10 cellular contexts compared by ENCODE assay signal in the genomic region with DNA sequence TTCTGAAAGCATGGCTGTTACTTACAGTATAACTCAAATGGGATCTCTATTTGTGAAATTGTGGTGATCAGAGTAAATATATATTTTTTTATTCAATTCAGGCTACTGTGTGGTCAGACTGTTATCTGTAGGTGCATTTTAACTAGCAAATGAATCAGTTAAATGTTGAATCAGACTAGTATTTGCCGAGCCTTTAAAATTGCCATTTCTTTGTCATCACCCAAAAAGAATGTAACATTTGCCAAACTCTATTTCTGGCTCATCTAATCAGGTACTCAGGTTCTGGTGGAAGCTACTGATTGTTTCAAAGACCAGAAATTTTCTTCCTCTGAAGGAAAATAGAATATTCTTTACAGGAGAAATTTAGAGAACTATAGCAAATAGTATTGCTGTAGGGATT. TPM values are rescaled to one million over a fixed set of nuclear protein-coding genes. Genes with fewer than 3 reads are reported as not detected.
A peak's percentile ranks its signal among the peaks of the same experiment; 100 is the strongest.
DNase-seq lines count a peak whose midpoint lies in the region; ATAC-seq, FAIRE-seq and TF ChIP-seq lines count a peak whose summit lies in the region.
"Had no signal": no experiment of that assay in that cellular context is flagged by ENCODE, and none has a peak within 500 bp of the region (broad histone marks: within the 10 kb centered on the region; RNA-seq: fewer than 3 reads in every experiment).

No MANE protein-coding gene starts in this region.

- H3K4me3 Mint-ChIP-seq in activated CD4-positive, alpha-beta T cell treated with anti-CD3 and anti-CD28 coated beads, Interleukin-2, amount 10 ng/mL, durations not matched to agents 24 days and 14 days = peak overlapping the region; percentile 99

- H3K27me3 ChIP-seq in PC-3 (ENCODE audit: low read length) = no peaks in the 10 kb centered on the region
- no peaks in the 10 kb centered on the region for H3K27me3 ChIP-seq in psoas muscle (ENCODE audit: insufficient read depth in 3 of 3, low read length in 2 of 3)

- H3K79me2 ChIP-seq in PC-3 (ENCODE audit: low read length) = peaks cover 56% of the 10 kb centered on the region

- peaks cover 25% of the 10 kb centered on the region for H3K36me3 Mint-ChIP-seq in activated CD4-positive, alpha-beta T cell treated with anti-CD3 and anti-CD28 coated beads, Interleukin-2, amount 10 ng/mL, durations not matched to agents 24 days and 14 days (ENCODE audit: low read depth)

- no peak for FAIRE-seq in GM19239 (lab: Jason Lieb, UNC)

- ATAC-seq in PC-3 (peak; percentile 6), psoas muscle (no peak), GM18517 (IDR thresholded peaks at IDR 0.05; ENCODE audit: unreplicated experiment) (no peak)

- peak overlapping the region; percentile 98 for H3K4me2 ChIP-seq in PC-3 (ENCODE audit: low read length)

- H3F3A ChIP-seq in PC-3 (ENCODE audit: low read length, unreplicated experiment) = peaks cover 4% of the 10 kb centered on the region

- TF ChIP-seq CTCF in PC-3 (conservative IDR thresholded peaks at IDR 0.05; ENCODE audit: low read depth, low read length) (no peak), psoas muscle (IDR thresholded peaks at IDR 0.05) (no peak)

- H3K27me3 Mint-ChIP-seq in activated CD4-positive, alpha-beta T cell treated with anti-CD3 and anti-CD28 coated beads, Interleukin-2, amount 10 ng/mL, durations not matched to agents 24 days and 14 days = no peaks in the 10 kb centered on the region

- no TSS peak for BruUV-seq in PC-3 (replicated peaks; lab: Mats Ljungman, UMichigan)

- H3K36me3 ChIP-seq in PC-3 (ENCODE audit: low read depth, low read length) (0 out of 2 replicates have a peak, but pooled peaks cover 4% of the 10 kb centered on the region), psoas muscle (ENCODE audit: insufficient read depth in 1 of 2, low read depth in 1 of 2) (no peaks in the 10 kb centered on the region)

- WGBS in psoas muscle, 3 donors = 29 to 35% (median 32%) methylated on average over 1 of the region's 1 CpG

- in situ Hi-C loops in KBM-7 (cut with MboI; ENCODE audit: low pct_unique_long_range_greater_than_20kb, low sequenced_read_pairs) = no loop called here

- H3K9me3 ChIP-seq in PC-3 (ENCODE audit: low read length) (no peaks in the 10 kb centered on the region), psoas muscle (no peaks in the 10 kb centered on the region)

- H3K27ac Mint-ChIP-seq in activated CD4-positive, alpha-beta T cell treated with anti-CD3 and anti-CD28 coated beads, Interleukin-2, amount 10 ng/mL, durations not matched to agents 24 days and 14 days = no peak overlapping the region

- H3K4me1 Mint-ChIP-seq in activated CD4-positive, alpha-beta T cell treated with anti-CD3 and anti-CD28 coated beads, Interleukin-2, amount 10 ng/mL, durations not matched to agents 24 days and 14 days = peaks cover 55% of the 10 kb centered on the region

- H3K27ac ChIP-seq in PC-3 (ENCODE audit: low read length) (peak overlapping the region; percentile 72), epithelial cell of prostate (peak overlapping the region; percentile 87), psoas muscle (peak overlapping the region; percentile 99)

- no peak overlapping the region for H2AFZ ChIP-seq in PC-3 (ENCODE audit: low read length)

- no peak for DNase-seq in activated CD4-positive, alpha-beta T cell treated with anti-CD3 and anti-CD28 coated beads, Interleukin-2, amount 10 ng/mL, durations not matched to agents 24 days and 14 days
- DNase-seq in activated CD4-positive, alpha-beta T cell treated with anti-CD3 and anti-CD28 coated beads, Interleukin-2, amount 50 U/mL, for 48 hours = no peak
- DNase-seq in PC-3 (peak; percentile 79), epithelial cell of prostate (ENCODE audit: low read depth, low spot score) (no peak), psoas muscle (no peak), GM19239 (ENCODE audit: insufficient read length, low spot score) (no peak), KBM-7 (no peak)
- DNase-seq: hypothalamus, SHP77 treated with DMSO at 0.1 percent for 48 hours had no signal

- H3K4me1 ChIP-seq in PC-3 (ENCODE audit: insufficient read depth, low read length) (peaks cover 40% of the 10 kb centered on the region), psoas muscle (peaks cover 42% of the 10 kb centered on the region)

- no peaks in the 10 kb centered on the region for H3K9me3 Mint-ChIP-seq in activated CD4-positive, alpha-beta T cell treated with anti-CD3 and anti-CD28 coated beads, Interleukin-2, amount 10 ng/mL, durations not matched to agents 24 days and 14 days

- H3K4me3 ChIP-seq in PC-3 (ENCODE audit: low read length) (peak overlapping the region; percentile 99), psoas muscle (peak overlapping the region; percentile 99)

- H3K9me2 ChIP-seq in PC-3 (replicated peaks; ENCODE audit: low read length) = no peaks in the 10 kb centered on the region

- H3K9ac ChIP-seq in PC-3 (ENCODE audit: low read length) = 0 out of 2 replicates have a peak overlapping the region, but pooled peaks have one; percentile 97

- CTCF ChIA-PET in PC-3 (lab: Charles Lee) = interaction anchor here (0.6 kb wide), 1 partner anchor 269 kb away, joined by 3 read pairs; no protein-coding TSS in a partner anchor

- H4K20me1 ChIP-seq in PC-3 (ENCODE audit: low read length) = peaks cover 18% of the 10 kb centered on the region

- intact Hi-C loops in activated CD4-positive, alpha-beta T cell treated with anti-CD3 and anti-CD28 coated beads, Interleukin-2, amount 10 ng/mL, durations not matched to agents 24 days and 14 days (cut with micrococcal nuclease) = no loop called here
- intact Hi-C loops in PC-3 (cut with micrococcal nuclease) (loop anchor here (5.0 kb wide), 1 partner anchor 202 kb away; no protein-coding TSS in a partner anchor), psoas muscle (cut with DNase I) (loop anchor here (5.0 kb wide), 5 partner anchors 67 to 267 kb away; a partner anchor contains a TSS)

- POLR2A ChIA-PET in PC-3 (lab: Charles Lee; ENCODE audit: unreplicated experiment) = no interaction called here

RNA-seq across cellular contexts. Expression of a gene that starts 1.8 kb away (rescaled TPM):
- total RNA-seq in activated CD4-positive, alpha-beta T cell treated with anti-CD3 and anti-CD28 coated beads, Interleukin-2, amount 10 ng/mL, durations not matched to agents 24 days and 14 days = 114 and 115 TPM in 2 replicates
- total RNA-seq in PC-3 (2014; rRNA removed) = 40.0 and 41.0 TPM in 2 replicates
- total RNA-seq in psoas muscle = 10 to 100 TPM; 31.9 to 53.7 (median 48.9) TPM
- 10 to 100 TPM; 17.2 to 43.0 (median 26.1) TPM for polyA plus RNA-seq in psoas muscle

RNA-seq across cellular contexts. Expression of a gene that starts 2.7 kb away (rescaled TPM):
- total RNA-seq in activated CD4-positive, alpha-beta T cell treated with anti-CD3 and anti-CD28 coated beads, Interleukin-2, amount 10 ng/mL, durations not matched to agents 24 days and 14 days = 53.5 and 56.5 TPM in 2 replicates
- total RNA-seq in PC-3 (2014; rRNA removed) = 62.2 and 92.9 TPM in 2 replicates
- 100 to 1,000 TPM in 3 of 4 donors, 10 to 100 TPM in 1; 91.6 to 127 (median 111) TPM for total RNA-seq in psoas muscle
- 100 to 1,000 TPM in 2 of 3 donors, 10 to 100 TPM in 1; 77.8 to 143 (median 123) TPM for polyA plus RNA-seq in psoas muscle

RNA-seq across cellular contexts. Expression of a gene that starts 19.5 kb away (rescaled TPM):
- total RNA-seq in activated CD4-positive, alpha-beta T cell treated with anti-CD3 and anti-CD28 coated beads, Interleukin-2, amount 10 ng/mL, durations not matched to agents 24 days and 14 days = 0.14 and 0.21 TPM in 2 replicates
- total RNA-seq in PC-3 (2014; rRNA removed) (0.33 TPM in 1 of 2 replicates, not detected in the other), psoas muscle (1 to 10 TPM in 1 of 4 donors, under 1 TPM in 2, not detected in 1; 0.26 to 1.0 (median 0.34) TPM)
- polyA plus RNA-seq in psoas muscle = 1 to 10 TPM in 1 of 3 donors, under 1 TPM in 2; 0.13 to 2.1 (median 0.27) TPM
